ENCODE assay signal across 18 cellular contexts in genomic region chr15:62706361-62706760, GRCh38.
A peak's percentile ranks its signal among the peaks of the same experiment; 100 is the strongest.
DNase-seq lines count a peak whose midpoint lies in the region; ATAC-seq and TF ChIP-seq lines count a peak whose summit lies in the region.
"Had no signal": no experiment of that assay in that cellular context is flagged by ENCODE, and none has a peak within 500 bp of the region (broad histone marks: within the 10 kb centered on the region; RNA-seq: fewer than 3 reads in every experiment).

No MANE protein-coding gene starts in this region.

- TF ChIP-seq CTCF in right atrium auricular region (IDR thresholded peaks at IDR 0.05) = no peak
- TF ChIP-seq CTCF in fibroblast of pulmonary artery (IDR thresholded peaks at IDR 0.05; ENCODE audit: low read length, missing control alignments) = no peak

- H3K4me1 ChIP-seq in right atrium auricular region = no peaks in the 10 kb centered on the region
- H3K4me1 ChIP-seq: gastroesophageal sphincter had no signal

- H3K36me3 ChIP-seq in right atrium auricular region (peaks cover 15% of the 10 kb centered on the region), MG63 (peaks cover 15% of the 10 kb centered on the region)

- in situ Hi-C loops in SK-MEL-5 (cut with HindIII; ENCODE audit: low pct_unique_long_range_greater_than_20kb, low sequenced_read_pairs) = no loop called here

- intact Hi-C loops in Right ventricle myocardium superior (cut with DNase I) = no loop called here

- H3K27me3 ChIP-seq in right atrium auricular region (no peaks in the 10 kb centered on the region), MG63 (no peaks in the 10 kb centered on the region)
- H3K27me3 ChIP-seq: gastroesophageal sphincter had no signal

- no peaks in the 10 kb centered on the region for H3K9me3 ChIP-seq in right atrium auricular region
- H3K9me3 ChIP-seq in MG63 = no peaks in the 10 kb centered on the region
- H3K9me3 ChIP-seq: gastroesophageal sphincter had no signal

- peak; percentile 52 for ATAC-seq in Right ventricle myocardium superior (ENCODE audit: poor library complexity)
- ATAC-seq in HG02973 (IDR thresholded peaks at IDR 0.05; ENCODE audit: unreplicated experiment) = no peak
- ATAC-seq: gastroesophageal sphincter, K562 had no signal

- H3K4me3 ChIP-seq in right atrium auricular region (no peak overlapping the region), fibroblast of pulmonary artery (replicated peaks; ENCODE audit: low read depth, low read length) (no peak overlapping the region), MG63 (no peak overlapping the region)
- H3K4me3 ChIP-seq: gastroesophageal sphincter, K562 had no signal

- DNase-seq in Right ventricle myocardium superior = no peak
- no peak for DNase-seq in right atrium auricular region (ENCODE audit: low spot score)
- DNase-seq in SK-MEL-5 (ENCODE audit: low read depth, low spot score) = peak; percentile 18
- DNase-seq in fibroblast of pulmonary artery (ENCODE audit: low read depth) = peak; percentile 3
- DNase-seq in superior temporal gyrus (ENCODE audit: extremely low spot score) = peak; percentile 37
- DNase-seq in EL = no peak
- DNase-seq in MG63 = no peak
- DNase-seq: activated CD4-positive, alpha-beta memory T cell treated with anti-CD3 and anti-CD28 coated beads for 36 hours; anterior cingulate cortex; effector CD4-positive, alpha-beta T cell; immature natural killer cell; midbrain; NCI-H1930; NCI-H774; SHP77 had no signal

- no peak overlapping the region for H3K27ac ChIP-seq in right atrium auricular region
- H3K27ac ChIP-seq: gastroesophageal sphincter had no signal

Comparison
In these comparisons a context has a peak if more than half of its experiments do, and no peak if none do; other contexts are left out.
1. DNase-seq: peak in SK-MEL-5 (single experiment), fibroblast of pulmonary artery (single experiment) and superior temporal gyrus (single experiment); none in Right ventricle myocardium superior (single experiment), right atrium auricular region (single experiment), EL (single experiment) and MG63 (single experiment).